Comparison of ENCODE assay signal across 12 cellular contexts in genomic region chrX:72776653-72777466, GRCh38. TPM values are rescaled to one million over a fixed set of nuclear protein-coding genes. Genes with fewer than 3 reads are reported as not detected.
DNase-seq lines count a peak whose midpoint lies in the region; ATAC-seq and TF ChIP-seq lines count a peak whose summit lies in the region.
"Not testable (repeated sequence)": the region's sequence is repeated elsewhere in the genome, so short reads cannot be mapped to it uniquely, and the experiment has no call there.
"Had no signal": no experiment of that assay in that cellular context is flagged by ENCODE, and none has a peak within 500 bp of the region (broad histone marks: within the 10 kb centered on the region; RNA-seq: fewer than 3 reads in every experiment).

Gene DMRTC1B (plus strand): TSS chrX:72776890. CDS start chrX:72845136, 68,246 bp downstream.

- not testable (repeated sequence) for H3K4me1 Mint-ChIP-seq in CD4-positive, alpha-beta T cell (ENCODE audit: low read depth); T-helper 17 cell; effector memory CD8-positive, alpha-beta T cell (ENCODE audit: low read depth in 2 of 2); natural killer cell

- not testable (repeated sequence) for TF ChIP-seq CTCF in CD4-positive, alpha-beta T cell (IDR thresholded peaks at IDR 0.05); natural killer cell (IDR thresholded peaks at IDR 0.05)

- H3K27me3 ChIP-seq in CD4-positive, alpha-beta T cell (ENCODE audit: control insufficient read depth, insufficient read depth, low read length): not testable (repeated sequence)

- CTCF ChIA-PET in CD4-positive, alpha-beta T cell (lab: Charles Lee): not testable (repeated sequence)

- not testable (repeated sequence) for H3K27me3 Mint-ChIP-seq in CD4-positive, alpha-beta T cell; T-helper 17 cell; effector memory CD8-positive, alpha-beta T cell; natural killer cell (ENCODE audit: low read depth in 2 of 2)

- not testable (repeated sequence) for DNase-seq in CD4-positive, alpha-beta T cell; T-helper 17 cell; effector memory CD8-positive, alpha-beta T cell; natural killer cell

- not testable (repeated sequence) for H3K27ac ChIP-seq in CD4-positive, alpha-beta T cell (ENCODE audit: low read depth, low read length)

- not testable (repeated sequence) for H3K9me3 ChIP-seq in CD4-positive, alpha-beta T cell (ENCODE audit: control insufficient read depth, low read length); T-helper 17 cell (ENCODE audit: control insufficient read depth, low read length, poor library complexity, severe bottlenecking)

- ATAC-seq in CD4-positive, alpha-beta T cell (ENCODE audit: poor library complexity): peak; percentile 77
- peak; percentile 77 for ATAC-seq in GM19023 (IDR thresholded peaks at IDR 0.05; ENCODE audit: unreplicated experiment)
- ATAC-seq in GM21515 (IDR thresholded peaks at IDR 0.05; ENCODE audit: unreplicated experiment): peak; percentile 78
- ATAC-seq in HG02870 (IDR thresholded peaks at IDR 0.05; ENCODE audit: unreplicated experiment): peak; percentile 64
- peak; percentile 75 for ATAC-seq in HG03280 (IDR thresholded peaks at IDR 0.05; ENCODE audit: unreplicated experiment)
- peak; percentile 82 for ATAC-seq in T-helper 17 cell
- peak; percentile 78 for ATAC-seq in effector memory CD8-positive, alpha-beta T cell (replicated peaks)
- ATAC-seq in natural killer cell: peak; percentile 67 to 84 (median 81)

- POLR2A ChIA-PET in CD4-positive, alpha-beta T cell (lab: Charles Lee): not testable (repeated sequence)

- intact Hi-C loops in CD4-positive, alpha-beta T cell (cut with DNase I, micrococcal nuclease); natural killer cell (cut with micrococcal nuclease): not testable (repeated sequence)

- not testable (repeated sequence) for H3K9me3 Mint-ChIP-seq in CD4-positive, alpha-beta T cell; effector memory CD8-positive, alpha-beta T cell; natural killer cell

- H3K4me3 Mint-ChIP-seq in CD4-positive, alpha-beta T cell; T-helper 17 cell; effector memory CD8-positive, alpha-beta T cell; natural killer cell: not testable (repeated sequence)

- not testable (repeated sequence) for H3K27ac Mint-ChIP-seq in CD4-positive, alpha-beta T cell; T-helper 17 cell; effector memory CD8-positive, alpha-beta T cell; natural killer cell

- H3K36me3 Mint-ChIP-seq in CD4-positive, alpha-beta T cell (ENCODE audit: low read depth); T-helper 17 cell (ENCODE audit: low read depth); effector memory CD8-positive, alpha-beta T cell (ENCODE audit: insufficient read depth); natural killer cell: not testable (repeated sequence)

RNA-seq across cellular contexts. Expression of gene DMRTC1B, which starts in this region (rescaled TPM):
- 1 to 10 TPM; 2.0 to 2.3 TPM for total RNA-seq in CD4-positive, alpha-beta T cell
- under 1 TPM; 0.65 to 0.86 TPM for total RNA-seq in T-helper 17 cell
- total RNA-seq in natural killer cell: under 1 TPM in 2 of 3 donors, not detected in 1; 0.33 to 0.91 TPM
- total RNA-seq: gastrocnemius medialis, lung microvascular endothelial cell, PC-9, suprapubic skin had no signal

Comparison
In these comparisons a context has a peak if more than half of its experiments do, and no peak if none do; other contexts are left out.
1. Peak in ATAC-seq in T-helper 17 cell; RNA of the gene not detected or under 1 TPM.
2. Peak in ATAC-seq in natural killer cell; RNA of the gene not detected or under 1 TPM.